ENCODE assay signal across 21 cellular contexts in genomic region chr20:42261766-42262165, GRCh38.
DNase-seq lines count a peak whose midpoint lies in the region; ATAC-seq, FAIRE-seq and TF ChIP-seq lines count a peak whose summit lies in the region.
"Had no signal": no experiment of that assay in that cellular context is flagged by ENCODE, and none has a peak within 500 bp of the region (broad histone marks: within the 10 kb centered on the region; RNA-seq: fewer than 3 reads in every experiment).

No MANE protein-coding gene starts in this region.

- H3K4me3 ChIP-seq in smooth muscle cell, result no peak overlapping the region
- H3K4me3 ChIP-seq: GM23248 had no signal

- no peaks in the 10 kb centered on the region for H3K36me3 ChIP-seq in smooth muscle cell (ENCODE audit: low read depth)

- H4K20me1 ChIP-seq in smooth muscle cell (ENCODE audit: low read depth), result no peaks in the 10 kb centered on the region

- H3K4me2 ChIP-seq in smooth muscle cell, result peak overlapping the region; percentile 59

- H3F3A ChIP-seq in smooth muscle cell (ENCODE audit: low read depth), result no peaks in the 10 kb centered on the region

- DNase-seq in D721Med (ENCODE audit: insufficient read length, low spot score), result peak; percentile 18
- peak; percentile 94 for DNase-seq in NCI-H82 (lab: John Stamatoyannopoulos, UW)
- peak; percentile 23 for DNase-seq in islet precursor cell
- DNase-seq in smooth muscle cell (lab: John Stamatoyannopoulos, UW; ENCODE audit: unreplicated experiment), result no peak
- DNase-seq in NOMO-1 treated with dmso at 0.1 percent for 144 hours (lab: John Stamatoyannopoulos, UW; ENCODE audit: unreplicated experiment), result no peak
- no peak for DNase-seq in GM19240 (ENCODE audit: insufficient read length, low spot score)
- DNase-seq: C1 segment of cervical spinal cord; Calu3; CD4-positive, alpha-beta memory T cell; COR-L47; DMS 273 treated with DMSO at 0.1 percent for 48 hours; DMS79; EL; GDM1; GM23248; H7; HCEC 1CT had no signal

- peaks cover 5% of the 10 kb centered on the region for H3K4me1 ChIP-seq in smooth muscle cell (ENCODE audit: low read depth)

- TF ChIP-seq CTCF in D721Med (IDR thresholded peaks at IDR 0.05; ENCODE audit: insufficient read depth, missing control alignments), result no peak
- no peak for TF ChIP-seq CTCF in smooth muscle cell (IDR thresholded peaks at IDR 0.05; ENCODE audit: borderline replicate concordance, insufficient read depth, poor library complexity, severe bottlenecking)

- H3K79me2 ChIP-seq in smooth muscle cell (ENCODE audit: low read depth), result no peaks in the 10 kb centered on the region

- FAIRE-seq in D721Med (lab: Jason Lieb, UNC), result peak; percentile 85
- FAIRE-seq: GM12891, GM18507, H1 had no signal

- H2AFZ ChIP-seq in smooth muscle cell (ENCODE audit: low read depth), result no peak overlapping the region
- H2AFZ ChIP-seq: GM23248 had no signal

- ATAC-seq in activated CD4-positive, CD25-positive, alpha-beta regulatory T cell treated with anti-CD3 and anti-CD28 coated beads, Interleukin-2, amount 50 U/mL, for 24 hours, result no peak

- H3K9ac ChIP-seq in smooth muscle cell (ENCODE audit: low read depth), result no peak overlapping the region
- H3K9ac ChIP-seq: GM23248 had no signal

- no peaks in the 10 kb centered on the region for H3K9me3 ChIP-seq in smooth muscle cell (replicated peaks; ENCODE audit: low read depth)

- WGBS in smooth muscle cell (ENCODE audit: low lambda C conversion rate), result 28% methylated on average over 6 of the region's 6 CpGs

- no peaks in the 10 kb centered on the region for H3K27me3 ChIP-seq in smooth muscle cell (ENCODE audit: low read depth)

- H3K27ac ChIP-seq in smooth muscle cell (ENCODE audit: low read depth), result peak overlapping the region; percentile 77
- H3K27ac ChIP-seq: GM23248 had no signal

Comparison
In these comparisons a context has a peak if more than half of its experiments do, and no peak if none do; other contexts are left out.
1. DNase-seq: peak in D721Med (single experiment), NCI-H82 (single experiment) and islet precursor cell (single experiment); none in smooth muscle cell (single experiment), NOMO-1 treated with dmso at 0.1 percent for 144 hours (single experiment) and GM19240 (single experiment).